ENCODE assay signal across 7 cellular contexts in genomic region chr2:87325911-87326294, GRCh38.
DNase-seq lines count a peak whose midpoint lies in the region; ATAC-seq, FAIRE-seq and TF ChIP-seq lines count a peak whose summit lies in the region.
"Not testable (repeated sequence)": the region's sequence is repeated elsewhere in the genome, so short reads cannot be mapped to it uniquely, and the experiment has no call there.

No MANE protein-coding gene starts in this region.

- POLR2A ChIA-PET in activated CD4-positive, alpha-beta memory T cell treated with anti-CD3 and anti-CD28 coated beads, Interleukin-2, amount 10 ng/mL, durations not matched to agents 7 days and 5 days (lab: Charles Lee); K562 (lab: Yijun Ruan, JAX): not testable (repeated sequence)

- dilution Hi-C loops in keratinocyte (cut with MboI; ENCODE audit: extremely low pct_ligation_motif_present, low sequenced_read_pairs) = not testable (repeated sequence)

- BruUV-seq in K562 (replicated peaks; lab: Mats Ljungman, UMichigan) = not testable (repeated sequence)

- H3K4me1 ChIP-seq in SJSA1 (replicated peaks) = peaks cover 10% of the 10 kb centered on the region
- H3K4me1 ChIP-seq in K562 (replicated peaks in 1 of 2; ENCODE audit: control insufficient read depth in 2 of 2, insufficient read depth in 2 of 2, low read length in 2 of 2); keratinocyte (ENCODE audit: control insufficient read depth, extremely low read depth, insufficient read depth, low read length): not testable (repeated sequence)

- not testable (repeated sequence) for H3K27me3 Mint-ChIP-seq in HFFc6 (ENCODE audit: insufficient read depth); activated CD4-positive, alpha-beta memory T cell treated with anti-CD3 and anti-CD28 coated beads, Interleukin-2, amount 10 ng/mL, durations not matched to agents 7 days and 5 days; activated T-helper 2 cell treated with anti-CD3 and anti-CD28 coated beads, Interferon-gamma antibody, Interleukin-2, Interleukin-4, amounts not matched to agents 10 μg/mL and 5 μg/mL and 100 μg/mL, durations not matched to agents 14 hours and 24 hours and 36 hours (ENCODE audit: low read depth)

- intact Hi-C loops in activated T-helper 2 cell treated with anti-CD3 and anti-CD28 coated beads, Interferon-gamma antibody, Interleukin-2, Interleukin-4, amounts not matched to agents 10 μg/mL and 5 μg/mL and 100 μg/mL, durations not matched to agents 14 hours and 24 hours and 36 hours (cut with micrococcal nuclease); K562 (cut with micrococcal nuclease): not testable (repeated sequence)

- TF ChIP-seq POLR2A in K562 (conservative IDR thresholded peaks at IDR 0.05) = not testable (repeated sequence)

- not testable (repeated sequence) for DNase-seq in HFFc6; SJSA1 (ENCODE audit: low read depth in 1 of 2, low spot score in 2 of 2); activated CD4-positive, alpha-beta memory T cell treated with anti-CD3 and anti-CD28 coated beads, Interleukin-2, amount 10 ng/mL, durations not matched to agents 7 days and 5 days; activated T-helper 2 cell treated with anti-CD3 and anti-CD28 coated beads, Interferon-gamma antibody, Interleukin-2, Interleukin-4, amounts not matched to agents 10 μg/mL and 5 μg/mL and 100 μg/mL, durations not matched to agents 14 hours and 24 hours and 36 hours (ENCODE audit: low spot score); K562 (ENCODE audit: extremely low read depth in 1 of 4, low spot score in 3 of 4); keratinocyte (ENCODE audit: low read depth, low spot score); stimulated activated effector memory CD8-positive, alpha-beta T cell treated with anti-CD3 and anti-CD28 coated beads, Interleukin-12 subunit alpha, Interleukin-12 subunit beta, amount 100 ng/mL, for 72 hours (ENCODE audit: low spot score in 2 of 2)

- peak overlapping the region; percentile 74 for H3K27ac Mint-ChIP-seq in HFFc6
- peak overlapping the region; percentile 99 for H3K27ac Mint-ChIP-seq in activated CD4-positive, alpha-beta memory T cell treated with anti-CD3 and anti-CD28 coated beads, Interleukin-2, amount 10 ng/mL, durations not matched to agents 7 days and 5 days
- peak overlapping the region; percentile 82 for H3K27ac Mint-ChIP-seq in activated T-helper 2 cell treated with anti-CD3 and anti-CD28 coated beads, Interferon-gamma antibody, Interleukin-2, Interleukin-4, amounts not matched to agents 10 μg/mL and 5 μg/mL and 100 μg/mL, durations not matched to agents 14 hours and 24 hours and 36 hours
- H3K27ac Mint-ChIP-seq in stimulated activated effector memory CD8-positive, alpha-beta T cell treated with anti-CD3 and anti-CD28 coated beads, Interleukin-12 subunit alpha, Interleukin-12 subunit beta, amount 100 ng/mL, for 72 hours = peak overlapping the region; percentile 79

- not testable (repeated sequence) for H3K27me3 ChIP-seq in SJSA1 (replicated peaks); K562 (ENCODE audit: control insufficient read depth in 2 of 2, insufficient read depth in 2 of 2, low read length in 2 of 2); keratinocyte (ENCODE audit: control insufficient read depth, extremely low read depth, insufficient read depth, low read length)

- not testable (repeated sequence) for H3K36me3 Mint-ChIP-seq in HFFc6 (ENCODE audit: low read depth); activated T-helper 2 cell treated with anti-CD3 and anti-CD28 coated beads, Interferon-gamma antibody, Interleukin-2, Interleukin-4, amounts not matched to agents 10 μg/mL and 5 μg/mL and 100 μg/mL, durations not matched to agents 14 hours and 24 hours and 36 hours (ENCODE audit: low read depth); stimulated activated effector memory CD8-positive, alpha-beta T cell treated with anti-CD3 and anti-CD28 coated beads, Interleukin-12 subunit alpha, Interleukin-12 subunit beta, amount 100 ng/mL, for 72 hours
- H3K36me3 Mint-ChIP-seq in activated CD4-positive, alpha-beta memory T cell treated with anti-CD3 and anti-CD28 coated beads, Interleukin-2, amount 10 ng/mL, durations not matched to agents 7 days and 5 days (ENCODE audit: low read depth) = peaks cover 11% of the 10 kb centered on the region

- CTCF ChIA-PET in activated CD4-positive, alpha-beta memory T cell treated with anti-CD3 and anti-CD28 coated beads, Interleukin-2, amount 10 ng/mL, durations not matched to agents 7 days and 5 days (lab: Charles Lee); K562 (lab: Yijun Ruan, JAX; ENCODE audit: low intra/inter-chr PET ratio): not testable (repeated sequence)

- H3K9me1 ChIP-seq in K562 (ENCODE audit: control insufficient read depth, insufficient read depth, low read length); keratinocyte (ENCODE audit: control insufficient read depth, extremely low read depth, insufficient read depth, low read length): not testable (repeated sequence)

- H3K9me3 Mint-ChIP-seq in HFFc6; activated CD4-positive, alpha-beta memory T cell treated with anti-CD3 and anti-CD28 coated beads, Interleukin-2, amount 10 ng/mL, durations not matched to agents 7 days and 5 days; activated T-helper 2 cell treated with anti-CD3 and anti-CD28 coated beads, Interferon-gamma antibody, Interleukin-2, Interleukin-4, amounts not matched to agents 10 μg/mL and 5 μg/mL and 100 μg/mL, durations not matched to agents 14 hours and 24 hours and 36 hours; stimulated activated effector memory CD8-positive, alpha-beta T cell treated with anti-CD3 and anti-CD28 coated beads, Interleukin-12 subunit alpha, Interleukin-12 subunit beta, amount 100 ng/mL, for 72 hours: not testable (repeated sequence)

- not testable (repeated sequence) for H3K9ac ChIP-seq in K562 (ENCODE audit: insufficient read depth in 1 of 2, low read depth in 2 of 2, low read length in 2 of 2); keratinocyte (ENCODE audit: control insufficient read depth, extremely low read depth, insufficient read depth, low read length)

- TF ChIP-seq EP300 in K562 (IDR thresholded peaks at IDR 0.05; ENCODE audit: low read length) = not testable (repeated sequence)

- H3K27ac ChIP-seq in SJSA1 = peak overlapping the region; percentile 54
- H3K27ac ChIP-seq in K562 (ENCODE audit: extremely low read depth, low read depth, low read length) = not testable (repeated sequence)
- H3K27ac ChIP-seq in keratinocyte (ENCODE audit: control insufficient read depth, insufficient read depth, low read length) = peak overlapping the region; percentile 70

- not testable (repeated sequence) for H3K9me3 ChIP-seq in SJSA1 (replicated peaks); K562 (replicated peaks; ENCODE audit: control insufficient read depth, insufficient read depth, low read depth, low read length); keratinocyte (ENCODE audit: control insufficient read depth, low read depth, low read length)

- H3K4me3 Mint-ChIP-seq in HFFc6 = peak overlapping the region; percentile 63; the same call in 1 of the 2 replicates
- not testable (repeated sequence) for H3K4me3 Mint-ChIP-seq in activated CD4-positive, alpha-beta memory T cell treated with anti-CD3 and anti-CD28 coated beads, Interleukin-2, amount 10 ng/mL, durations not matched to agents 7 days and 5 days
- H3K4me3 Mint-ChIP-seq in activated T-helper 2 cell treated with anti-CD3 and anti-CD28 coated beads, Interferon-gamma antibody, Interleukin-2, Interleukin-4, amounts not matched to agents 10 μg/mL and 5 μg/mL and 100 μg/mL, durations not matched to agents 14 hours and 24 hours and 36 hours (ENCODE audit: low read depth) = peak overlapping the region; percentile 39
- H3K4me3 Mint-ChIP-seq in stimulated activated effector memory CD8-positive, alpha-beta T cell treated with anti-CD3 and anti-CD28 coated beads, Interleukin-12 subunit alpha, Interleukin-12 subunit beta, amount 100 ng/mL, for 72 hours = peak overlapping the region; percentile 53

- H2AFZ ChIP-seq in K562 (ENCODE audit: low read depth, low read length); keratinocyte (ENCODE audit: control insufficient read depth, low read length): not testable (repeated sequence)

- peak; percentile 6 for FAIRE-seq in K562 (lab: Jason Lieb, UNC)
- not testable (repeated sequence) for FAIRE-seq in keratinocyte (lab: Jason Lieb, UNC)

- peaks cover 30% of the 10 kb centered on the region for H3K4me1 Mint-ChIP-seq in HFFc6 (ENCODE audit: low read depth)
- peaks cover 51% of the 10 kb centered on the region for H3K4me1 Mint-ChIP-seq in activated CD4-positive, alpha-beta memory T cell treated with anti-CD3 and anti-CD28 coated beads, Interleukin-2, amount 10 ng/mL, durations not matched to agents 7 days and 5 days
- peaks cover 23% of the 10 kb centered on the region for H3K4me1 Mint-ChIP-seq in activated T-helper 2 cell treated with anti-CD3 and anti-CD28 coated beads, Interferon-gamma antibody, Interleukin-2, Interleukin-4, amounts not matched to agents 10 μg/mL and 5 μg/mL and 100 μg/mL, durations not matched to agents 14 hours and 24 hours and 36 hours (ENCODE audit: low read depth)
- peaks cover 28% of the 10 kb centered on the region for H3K4me1 Mint-ChIP-seq in stimulated activated effector memory CD8-positive, alpha-beta T cell treated with anti-CD3 and anti-CD28 coated beads, Interleukin-12 subunit alpha, Interleukin-12 subunit beta, amount 100 ng/mL, for 72 hours

- not testable (repeated sequence) for ATAC-seq in K562; stimulated activated effector memory CD8-positive, alpha-beta T cell treated with anti-CD3 and anti-CD28 coated beads, Interleukin-12 subunit alpha, Interleukin-12 subunit beta, amount 100 ng/mL, for 72 hours

- not testable (repeated sequence) for H4K20me1 ChIP-seq in K562 (replicated peaks; ENCODE audit: control insufficient read depth, insufficient read depth, low read length); keratinocyte (ENCODE audit: control insufficient read depth, extremely low read depth, insufficient read depth, low read length)

- not testable (repeated sequence) for H3K79me2 ChIP-seq in K562 (ENCODE audit: control insufficient read depth, insufficient read depth, low read length); keratinocyte (ENCODE audit: control insufficient read depth, insufficient read depth, low read length)

- H3K36me3 ChIP-seq in SJSA1; K562 (ENCODE audit: control insufficient read depth, insufficient read depth, low read length); keratinocyte (ENCODE audit: control insufficient read depth in 2 of 2, extremely low read depth in 1 of 2, insufficient read depth in 2 of 2, low read length in 2 of 2): not testable (repeated sequence)

- TF ChIP-seq CTCF in HFFc6 (IDR thresholded peaks at IDR 0.05); K562 (IDR thresholded peaks at IDR 0.05 in 2 of 3, conservative IDR thresholded peaks at IDR 0.05 in 1 of 3; ENCODE audit: insufficient read depth in 2 of 3, low read depth in 1 of 3, low read length in 3 of 3); keratinocyte (optimal IDR thresholded peaks at IDR 0.05 in 1 of 3, IDR thresholded peaks at IDR 0.05 in 1 of 3, conservative IDR thresholded peaks at IDR 0.05 in 1 of 3; ENCODE audit: extremely low read depth in 1 of 3, insufficient read depth in 2 of 3, low read length in 3 of 3): not testable (repeated sequence)

- not testable (repeated sequence) for H3K4me3 ChIP-seq in SJSA1; K562; keratinocyte (ENCODE audit: control insufficient read depth in 2 of 3, extremely low read depth in 1 of 3, insufficient read depth in 2 of 3, low read depth in 1 of 3, low read length in 3 of 3)

- in situ Hi-C loops in K562 (cut with MboI) = not testable (repeated sequence)

- WGBS in K562 (ENCODE audit: insufficient coverage, low coverage, missing lambda C conversion rate) = 0% methylated on average over 2 of the region's 2 CpGs

- not testable (repeated sequence) for H3K4me2 ChIP-seq in K562 (ENCODE audit: insufficient read depth, low read length)
- H3K4me2 ChIP-seq in keratinocyte (ENCODE audit: control insufficient read depth, extremely low read depth, insufficient read depth, low read depth, low read length) = peak overlapping the region; percentile 48

- TF ChIP-seq RAD21 in K562 (CRISPR knock-in tag; conservative IDR thresholded peaks at IDR 0.05 in 1 of 2, IDR thresholded peaks at IDR 0.05 in 1 of 2) = not testable (repeated sequence)
